9 cellular contexts compared by ENCODE assay signal in genomic region chr4:159248383-159249178, GRCh38.
A peak's percentile ranks its signal among the peaks of the same experiment; 100 is the strongest.
DNase-seq lines count a peak whose midpoint lies in the region; ATAC-seq and TF ChIP-seq lines count a peak whose summit lies in the region.
"Had no signal": no experiment of that assay in that cellular context is flagged by ENCODE, and none has a peak within 500 bp of the region (broad histone marks: within the 10 kb centered on the region; RNA-seq: fewer than 3 reads in every experiment).

No MANE protein-coding gene starts in this region.

- H3F3A ChIP-seq in GM23338 (replicated peaks; ENCODE audit: low read depth) = no peaks in the 10 kb centered on the region

- in situ Hi-C loops in GM13976 (cut with MboI; ENCODE audit: low sequenced_read_pairs, unreplicated experiment) = no loop called here

- no peaks in the 10 kb centered on the region for H3K79me2 ChIP-seq in GM23338 (replicated peaks; ENCODE audit: insufficient read depth)

- ATAC-seq in HG03571 (IDR thresholded peaks at IDR 0.05; ENCODE audit: unreplicated experiment) = no peak
- no peak for ATAC-seq in GM23338

- H3K27me3 ChIP-seq in skeletal muscle satellite cell (ENCODE audit: control insufficient read depth, insufficient read depth, low read length) (no peaks in the 10 kb centered on the region), GM23338 (ENCODE audit: insufficient read depth) (no peaks in the 10 kb centered on the region)

- H3K9ac ChIP-seq in skeletal muscle satellite cell (ENCODE audit: low read depth, low read length) = peak overlapping the region; percentile 31

- peak overlapping the region; percentile 59 for H3K4me3 ChIP-seq in skeletal muscle satellite cell (ENCODE audit: low read length)
- H3K4me3 ChIP-seq in GM23338 = no peak overlapping the region

- peaks cover 23% of the 10 kb centered on the region for H3K36me3 Mint-ChIP-seq in GM23338 (ENCODE audit: low read depth)

- no peak overlapping the region; the same call in 1 of the 2 replicates for H3K27ac ChIP-seq in GM23338 (ENCODE audit: low read depth)

- H3K4me3 Mint-ChIP-seq in GM23338 = no peak overlapping the region

- no peaks in the 10 kb centered on the region for H3K27me3 Mint-ChIP-seq in GM23338 (ENCODE audit: insufficient read depth, low read depth, poor library complexity)

- DNase-seq in GM13976 (ENCODE audit: low spot score) = peak; percentile 18
- DNase-seq in OCI-M1 (lab: John Stamatoyannopoulos, UW) = peak; percentile 16
- DNase-seq in foreskin melanocyte = peak; percentile 77
- no peak for DNase-seq in stimulated activated naive CD4-positive, alpha-beta T cell (lab: John Stamatoyannopoulos, UW)
- DNase-seq in NCI-H226 = no peak
- DNase-seq in GM23338 (ENCODE audit: low spot score) = no peak
- DNase-seq: GOT3 had no signal

- no peak overlapping the region for H2AFZ ChIP-seq in GM23338

- H3K27ac Mint-ChIP-seq in GM23338 = no peak overlapping the region; the same call in 1 of the 2 replicates

- H3K4me2 ChIP-seq in skeletal muscle satellite cell (ENCODE audit: low read length) (peak overlapping the region; percentile 76), GM23338 (no peak overlapping the region)

- peaks cover 14% of the 10 kb centered on the region; the same call in 2 of the 3 replicates for H3K9me3 Mint-ChIP-seq in GM23338

- H4K20me1 ChIP-seq in GM23338 (replicated peaks; ENCODE audit: insufficient read depth) = no peaks in the 10 kb centered on the region

- H3K9me3 ChIP-seq in skeletal muscle satellite cell (replicated peaks; ENCODE audit: low read length) = no peaks in the 10 kb centered on the region

- TF ChIP-seq CTCF in GM13976 (IDR thresholded peaks at IDR 0.05; ENCODE audit: borderline replicate concordance, control extremely low read depth, extremely low read depth, insufficient read depth, missing control alignments) = no peak
- TF ChIP-seq CTCF in GM23338 (conservative IDR thresholded peaks at IDR 0.05; ENCODE audit: low read depth in 2 of 2) = no peak

- H3K36me3 ChIP-seq in skeletal muscle satellite cell (ENCODE audit: insufficient read depth, low read length) (peaks cover 7% of the 10 kb centered on the region), GM23338 (ENCODE audit: insufficient read depth) (0 out of 2 replicates have a peak, but pooled peaks cover 8% of the 10 kb centered on the region)

- H3K4me1 ChIP-seq in skeletal muscle satellite cell (ENCODE audit: control insufficient read depth, insufficient read depth, low read length) = peaks cover 18% of the 10 kb centered on the region
- 0 out of 2 replicates have a peak, but pooled peaks cover 3% of the 10 kb centered on the region for H3K4me1 ChIP-seq in GM23338 (ENCODE audit: insufficient read depth)

- peaks cover 10% of the 10 kb centered on the region for H3K4me1 Mint-ChIP-seq in GM23338

- no peaks in the 10 kb centered on the region for H3K9me2 ChIP-seq in GM23338 (ENCODE audit: insufficient read depth)

TF ChIP-seq in GM23338, 12 proteins besides CTCF, POLR2A, EP300 and RAD21 (continues in another document):
- no peak for TF ChIP-seq ZNF331 (CRISPR knock-in tag; IDR thresholded peaks at IDR 0.05; ENCODE audit: low read depth)
- no peak for TF ChIP-seq STAT1 (IDR thresholded peaks at IDR 0.05; ENCODE audit: unreplicated experiment)
- no peak for TF ChIP-seq NANOG (IDR thresholded peaks at IDR 0.05; ENCODE audit: borderline replicate concordance)
- no peak for TF ChIP-seq POLR2AphosphoS5 (IDR thresholded peaks at IDR 0.05; ENCODE audit: low read depth)
- no peak for TF ChIP-seq REST (IDR thresholded peaks at IDR 0.05; ENCODE audit: unreplicated experiment)
- no peak for TF ChIP-seq EZH2 (IDR thresholded peaks at IDR 0.05; ENCODE audit: low read depth, unreplicated experiment)
- TF ChIP-seq EZH2phosphoT487 (IDR thresholded peaks at IDR 0.05; ENCODE audit: unreplicated experiment) = no peak
- no peak for TF ChIP-seq JUNB (IDR thresholded peaks at IDR 0.05; ENCODE audit: unreplicated experiment)
- no peak for TF ChIP-seq ZNF114 (CRISPR knock-in tag; IDR thresholded peaks at IDR 0.05)
- TF ChIP-seq ZNF462 (CRISPR knock-in tag; IDR thresholded peaks at IDR 0.05) = no peak

Comparison
In these comparisons a context has a peak if more than half of its experiments do, and no peak if none do; other contexts are left out.
1. DNase-seq: peak in GM13976 (single experiment), OCI-M1 (single experiment) and foreskin melanocyte (single experiment); none in stimulated activated naive CD4-positive, alpha-beta T cell (0 of 6), NCI-H226 (single experiment) and GM23338 (single experiment).